22 cellular contexts compared by ENCODE assay signal in the genomic region with DNA sequence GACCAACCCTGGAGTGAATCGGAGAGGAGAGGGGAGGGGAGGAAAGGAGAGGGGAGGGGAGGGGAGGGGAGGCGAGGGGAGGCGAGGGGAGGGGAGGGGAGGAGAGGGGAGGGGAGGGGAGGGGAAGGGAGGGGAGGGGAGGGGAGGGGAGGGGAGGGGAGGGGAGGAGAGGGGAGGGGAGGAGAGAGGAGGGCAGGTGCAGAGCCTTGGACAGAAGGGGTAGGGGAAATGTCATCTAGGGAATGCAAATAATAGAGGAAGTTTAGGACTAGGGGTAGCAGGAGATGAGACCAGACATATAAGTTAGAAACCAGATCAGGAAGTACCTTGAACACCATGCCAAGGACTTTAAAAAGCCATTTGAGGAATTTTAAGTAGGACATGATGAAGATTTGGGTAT.
A peak's percentile ranks its signal among the peaks of the same experiment; 100 is the strongest.
DNase-seq lines count a peak whose midpoint lies in the region; ATAC-seq, FAIRE-seq and TF ChIP-seq lines count a peak whose summit lies in the region.
"Had no signal": no experiment of that assay in that cellular context is flagged by ENCODE, and none has a peak within 500 bp of the region (broad histone marks: within the 10 kb centered on the region; RNA-seq: fewer than 3 reads in every experiment).

No MANE protein-coding gene starts in this region.

- no peaks in the 10 kb centered on the region for H4K20me1 ChIP-seq in HepG2 (ENCODE audit: insufficient read depth, low read length)

- no peaks in the 10 kb centered on the region for H3K36me3 ChIP-seq in HepG2 (replicated peaks in 1 of 2; ENCODE audit: control insufficient read depth in 1 of 2, insufficient read depth in 2 of 2, low read length in 2 of 2)
- no peaks in the 10 kb centered on the region for H3K36me3 ChIP-seq in right lobe of liver
- H3K36me3 ChIP-seq in bronchial epithelial cell (ENCODE audit: control insufficient read depth, insufficient read depth, low read length) = no peaks in the 10 kb centered on the region

- BruUV-seq in HepG2 (replicated peaks; lab: Mats Ljungman, UMichigan) = no TSS peak

- POLR2A ChIA-PET in HepG2 (lab: Yijun Ruan, JAX) = no interaction called here

- H3K36me3 Mint-ChIP-seq in activated naive CD4-positive, alpha-beta T cell treated with anti-CD3 and anti-CD28 coated beads, Interleukin-2, amount 50 U/mL, for 24 hours = peaks cover 2% of the 10 kb centered on the region
- H3K36me3 Mint-ChIP-seq in activated naive CD4-positive, alpha-beta T cell treated with anti-CD3 and anti-CD28 coated beads, Interleukin-2, amount 10 ng/mL, durations not matched to agents 7 days and 5 days = no peaks in the 10 kb centered on the region
- H3K36me3 Mint-ChIP-seq: CD8-positive, alpha-beta T cell had no signal

- TF ChIP-seq EP300 in HepG2 (IDR thresholded peaks at IDR 0.05; ENCODE audit: low read depth in 2 of 2, low read length in 2 of 2) = no peak
- no peak for TF ChIP-seq EP300 in HepG2 (CRISPR knock-in tag; IDR thresholded peaks at IDR 0.05; ENCODE audit: borderline replicate concordance)

- H3K27ac ChIP-seq in HepG2 (ENCODE audit: extremely low read length, insufficient read depth, low read length) (no peak overlapping the region), right lobe of liver (no peak overlapping the region)
- H3K27ac ChIP-seq: 22Rv1, C4-2B had no signal

- no peak for TF ChIP-seq CTCF in HepG2 (CRISPR knock-in tag; IDR thresholded peaks at IDR 0.05)
- no peak for TF ChIP-seq CTCF in right lobe of liver (IDR thresholded peaks at IDR 0.05)
- no peak for TF ChIP-seq CTCF in bronchial epithelial cell (IDR thresholded peaks at IDR 0.05; ENCODE audit: insufficient read depth, low read length, severe bottlenecking)

- no peak overlapping the region for H2AFZ ChIP-seq in HepG2 (ENCODE audit: low read length)

- FAIRE-seq in HepG2 (lab: Jason Lieb, UNC) (no peak), bronchial epithelial cell (lab: Jason Lieb, UNC) (peak; percentile 82)
- FAIRE-seq: A549, D721Med, G401.6, GM12891, GM19239 had no signal

- H3K4me3 ChIP-seq in HepG2 (replicated peaks in 1 of 3; ENCODE audit: insufficient read depth in 1 of 3, low read depth in 2 of 3, low read length in 3 of 3) (no peak overlapping the region), right lobe of liver (no peak overlapping the region), bronchial epithelial cell (ENCODE audit: low read depth, low read length) (no peak overlapping the region)
- H3K4me3 ChIP-seq: A549 had no signal

- no peak for TF ChIP-seq RAD21 in HepG2 (CRISPR knock-in tag; IDR thresholded peaks at IDR 0.05)

- H3K4me1 ChIP-seq in HepG2 (ENCODE audit: insufficient read depth, low read length) = peaks cover 8% of the 10 kb centered on the region
- H3K4me1 ChIP-seq in right lobe of liver = no peaks in the 10 kb centered on the region
- H3K4me1 ChIP-seq: Caco-2 had no signal

- CTCF ChIA-PET in activated naive CD4-positive, alpha-beta T cell treated with anti-CD3 and anti-CD28 coated beads, Interleukin-2, amount 10 ng/mL, durations not matched to agents 7 days and 5 days (lab: Charles Lee) = no interaction called here
- CTCF ChIA-PET in HepG2 (lab: Yijun Ruan, JAX; ENCODE audit: low intra/inter-chr PET ratio, low total read pairs) = no interaction called here

- ATAC-seq in HepG2 (no peak), right lobe of liver (no peak), Right ventricle myocardium superior (ENCODE audit: poor library complexity) (no peak)
- ATAC-seq: A549; CD8-positive, alpha-beta T cell had no signal

- no peaks in the 10 kb centered on the region for H3K79me2 ChIP-seq in HepG2 (ENCODE audit: insufficient read depth, low read length)

- 27% methylated on average over 2 of the region's 3 CpGs for WGBS in HepG2 (ENCODE audit: low lambda C conversion rate)
- 67% methylated on average over 1 of the region's 3 CpGs for WGBS in right lobe of liver (ENCODE audit: insufficient coverage, low coverage, low lambda C conversion rate, missing lambda C conversion rate)

- peaks cover 9% of the 10 kb centered on the region for H3K9me3 Mint-ChIP-seq in activated naive CD4-positive, alpha-beta T cell treated with anti-CD3 and anti-CD28 coated beads, Interleukin-2, amount 50 U/mL, for 24 hours
- H3K9me3 Mint-ChIP-seq in activated naive CD4-positive, alpha-beta T cell treated with anti-CD3 and anti-CD28 coated beads, Interleukin-2, amount 10 ng/mL, durations not matched to agents 7 days and 5 days = peaks cover 3% of the 10 kb centered on the region

- intact Hi-C loops in HepG2 (cut with micrococcal nuclease; ENCODE audit: unreplicated experiment) (loop anchor here (2.0 kb wide), 1 partner anchor 28 kb away; no protein-coding TSS in a partner anchor), right lobe of liver (cut with DNase I) (no loop called here), Right ventricle myocardium superior (cut with DNase I) (no loop called here)

- no peak overlapping the region for H3K9ac ChIP-seq in HepG2 (ENCODE audit: insufficient read depth, low read depth, low read length)

- in situ Hi-C loops in HepG2 (cut with HindIII; ENCODE audit: extremely low pct_ligation_motif_present, low pct_unique_long_range_greater_than_20kb) = no loop called here

- peaks cover 19% of the 10 kb centered on the region for H3K27me3 Mint-ChIP-seq in activated naive CD4-positive, alpha-beta T cell treated with anti-CD3 and anti-CD28 coated beads, Interleukin-2, amount 50 U/mL, for 24 hours
- H3K27me3 Mint-ChIP-seq in activated naive CD4-positive, alpha-beta T cell treated with anti-CD3 and anti-CD28 coated beads, Interleukin-2, amount 10 ng/mL, durations not matched to agents 7 days and 5 days = peaks cover 18% of the 10 kb centered on the region

- TF ChIP-seq POLR2A in HepG2 (IDR thresholded peaks at IDR 0.05; ENCODE audit: insufficient read depth in 1 of 2, low read depth in 2 of 2, low read length in 2 of 2) (no peak), right lobe of liver (IDR thresholded peaks at IDR 0.05) (no peak)

- H3K27ac Mint-ChIP-seq in activated naive CD4-positive, alpha-beta T cell treated with anti-CD3 and anti-CD28 coated beads, Interleukin-2, amount 50 U/mL, for 24 hours = peak overlapping the region; percentile 1
- no peak overlapping the region for H3K27ac Mint-ChIP-seq in activated naive CD4-positive, alpha-beta T cell treated with anti-CD3 and anti-CD28 coated beads, Interleukin-2, amount 10 ng/mL, durations not matched to agents 7 days and 5 days
- H3K27ac Mint-ChIP-seq: B cell; CD4-positive, alpha-beta T cell; CD8-positive, alpha-beta T cell had no signal

- no peaks in the 10 kb centered on the region for H3K4me1 Mint-ChIP-seq in activated naive CD4-positive, alpha-beta T cell treated with anti-CD3 and anti-CD28 coated beads, Interleukin-2, amount 50 U/mL, for 24 hours
- H3K4me1 Mint-ChIP-seq in activated naive CD4-positive, alpha-beta T cell treated with anti-CD3 and anti-CD28 coated beads, Interleukin-2, amount 10 ng/mL, durations not matched to agents 7 days and 5 days = no peaks in the 10 kb centered on the region
- H3K4me1 Mint-ChIP-seq: B cell had no signal

- H3K27me3 ChIP-seq in HepG2 (ENCODE audit: control insufficient read depth in 1 of 2, insufficient read depth in 2 of 2, low read length in 2 of 2) = peaks cover 3 to 42% of the 10 kb centered on the region in 2 experiments
- no peaks in the 10 kb centered on the region for H3K27me3 ChIP-seq in right lobe of liver
- no peaks in the 10 kb centered on the region for H3K27me3 ChIP-seq in bronchial epithelial cell (ENCODE audit: control insufficient read depth, insufficient read depth, low read length)

- H3K4me2 ChIP-seq in HepG2 (ENCODE audit: low read depth, low read length) = no peak overlapping the region
- H3K4me2 ChIP-seq: A549 had no signal

- H3K4me3 Mint-ChIP-seq in activated naive CD4-positive, alpha-beta T cell treated with anti-CD3 and anti-CD28 coated beads, Interleukin-2, amount 50 U/mL, for 24 hours = no peak overlapping the region
- no peak overlapping the region for H3K4me3 Mint-ChIP-seq in activated naive CD4-positive, alpha-beta T cell treated with anti-CD3 and anti-CD28 coated beads, Interleukin-2, amount 10 ng/mL, durations not matched to agents 7 days and 5 days
- H3K4me3 Mint-ChIP-seq: B cell; CD4-positive, alpha-beta T cell; CD8-positive, alpha-beta T cell had no signal

- H3K9me3 ChIP-seq in HepG2 (ENCODE audit: low read length) (no peaks in the 10 kb centered on the region), right lobe of liver (no peaks in the 10 kb centered on the region)
- H3K9me3 ChIP-seq: Caco-2 had no signal

- no peak for DNase-seq in activated naive CD4-positive, alpha-beta T cell treated with anti-CD3 and anti-CD28 coated beads, Interleukin-2, amount 10 ng/mL, durations not matched to agents 7 days and 5 days
- DNase-seq in HepG2 (ENCODE audit: low spot score) (no peak), right lobe of liver (no peak), bronchial epithelial cell (ENCODE audit: low read depth) (no peak), NCI-H1694 treated with DMSO at 0.1 percent for 48 hours (lab: John Stamatoyannopoulos, UW) (no peak), Right ventricle myocardium superior (no peak)
- DNase-seq: AML-193; Caco-2; Calu3; CD4-positive, alpha-beta T cell; CD8-positive, alpha-beta T cell; DMS79 treated with DMSO at 0.1 percent for 48 hours; GF-D8 had no signal

TF ChIP-seq in HepG2, 621 proteins besides CTCF, POLR2A, EP300 and RAD21:
- no peak for TF ChIP-seq GLMP (CRISPR knock-in tag; IDR thresholded peaks at IDR 0.05; ENCODE audit: borderline replicate concordance)
- no peak for TF ChIP-seq SMC3 (IDR thresholded peaks at IDR 0.05; ENCODE audit: low read length)
- TF ChIP-seq PCBP1 (IDR thresholded peaks at IDR 0.05; ENCODE audit: borderline replicate concordance, low read depth, low read length) = peak; percentile 91; the same call in 1 of the 2 replicates
- peak; percentile 89 for TF ChIP-seq HNRNPK (IDR thresholded peaks at IDR 0.05; ENCODE audit: low read depth, low read length, poor library complexity, severe bottlenecking)
